In the genomic region with DNA sequence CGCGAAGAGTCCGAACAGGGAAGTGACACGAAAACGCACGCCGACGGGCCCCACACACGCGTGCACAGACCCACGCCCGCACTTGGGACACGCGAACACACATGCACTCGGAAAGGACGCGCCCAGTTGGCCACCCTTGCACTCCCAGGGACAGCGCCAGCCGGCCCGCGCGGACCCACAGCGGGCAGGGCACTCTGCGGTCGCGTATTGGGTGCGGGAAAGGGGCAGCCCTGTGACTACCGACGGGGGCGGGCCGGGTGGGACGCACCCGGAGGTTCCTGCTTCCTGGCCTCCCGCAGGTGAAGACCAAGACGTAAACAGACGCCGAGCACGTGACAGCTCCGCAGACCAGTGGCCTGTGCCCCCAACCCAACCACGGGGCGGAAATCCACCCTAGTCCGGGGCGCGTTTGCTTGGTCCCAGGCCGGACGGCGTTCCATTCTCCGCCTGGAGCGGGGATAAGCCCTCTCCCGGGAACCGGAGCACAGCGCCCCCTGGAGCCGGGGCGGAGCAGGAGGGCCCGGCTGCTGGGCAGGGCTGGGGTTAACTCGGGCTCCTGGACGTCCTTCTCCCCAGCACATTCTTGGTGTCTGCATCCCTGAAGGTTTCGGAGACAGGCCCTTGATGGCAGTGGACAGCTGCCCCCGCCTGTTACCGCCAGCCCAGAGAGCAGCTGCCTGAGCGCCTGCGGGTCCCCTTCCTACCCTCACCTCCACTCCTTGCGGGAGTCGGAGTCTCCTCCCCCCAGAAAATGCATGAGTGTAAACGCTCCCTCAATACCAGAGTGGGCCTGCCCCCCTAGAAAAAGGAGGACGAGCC, we compare ENCODE assay signal across 8 cellular contexts. TPM values are rescaled to one million over a fixed set of nuclear protein-coding genes. Genes with fewer than 3 reads are reported as not detected.
DNase-seq lines count a peak whose midpoint lies in the region; ATAC-seq and TF ChIP-seq lines count a peak whose summit lies in the region.

No MANE protein-coding gene starts in this region.

- peak; percentile 28 for ATAC-seq in GM19463 (IDR thresholded peaks at IDR 0.05; ENCODE audit: unreplicated experiment)
- ATAC-seq in T-helper 17 cell, result peak; percentile 63
- no peak for ATAC-seq in GM21717 (IDR thresholded peaks at IDR 0.05; ENCODE audit: unreplicated experiment)

- peaks cover 10% of the 10 kb centered on the region for H3K36me3 Mint-ChIP-seq in T-helper 17 cell (ENCODE audit: low read depth)

- peaks cover 39% of the 10 kb centered on the region for H3K36me3 ChIP-seq in MG63
- H3K36me3 ChIP-seq in ascending aorta, result peaks cover 8% of the 10 kb centered on the region in 2 donors

- H3K9me3 ChIP-seq in MG63 (no peaks in the 10 kb centered on the region), T-helper 17 cell (ENCODE audit: control insufficient read depth, low read length, poor library complexity, severe bottlenecking) (no peaks in the 10 kb centered on the region), ascending aorta (no peaks in the 10 kb centered on the region)

- peaks cover 16 to 32% of the 10 kb centered on the region in 2 donors for H3K4me1 ChIP-seq in ascending aorta

- no peaks in the 10 kb centered on the region for H3K27me3 Mint-ChIP-seq in T-helper 17 cell

- H3K4me1 Mint-ChIP-seq in T-helper 17 cell, result peaks cover 29% of the 10 kb centered on the region

- H3K27me3 ChIP-seq in MG63 (no peaks in the 10 kb centered on the region), ascending aorta (no peaks in the 10 kb centered on the region)

- peak overlapping the region; percentile 99 for H3K4me3 Mint-ChIP-seq in T-helper 17 cell

- intact Hi-C loops in ascending aorta (cut with DNase I), result loop anchor here (1.0 to 10.0 kb wide), 8 partner anchors 16 to 820 kb away; a partner anchor contains a TSS

- DNase-seq in CMK (ENCODE audit: low read depth) (peak; percentile 84), MG63 (peak; percentile 83), T-helper 17 cell (peak; percentile 66 to 78 (median 68)), ascending aorta (ENCODE audit: low spot score in 2 of 2) (peak in 1 of 2 donors; percentile 86), hepatic stellate cell (ENCODE audit: low spot score) (peak; percentile 94), retina (peak; percentile 92)

- peak overlapping the region; percentile 95 for H3K27ac Mint-ChIP-seq in T-helper 17 cell

- peak; percentile 87 to 95 (median 90) for TF ChIP-seq CTCF in ascending aorta (IDR thresholded peaks at IDR 0.05)

- H3K4me3 ChIP-seq in MG63 (peak overlapping the region; percentile 83), ascending aorta (peak overlapping the region; percentile 79 to 92)

- H3K27ac ChIP-seq in ascending aorta, result peak overlapping the region; percentile 99 to 100

RNA-seq across cellular contexts. Expression of a gene that starts 2.0 kb away (rescaled TPM):
- total RNA-seq in MG63 (2014; rRNA removed; shearing (Covaris generic); ENCODE audit: low replicate concordance), result 60.9 and 64.4 TPM in 2 replicates
- total RNA-seq in T-helper 17 cell (10 to 100 TPM; 16.0 to 23.4 TPM), ascending aorta (169 TPM)

RNA-seq across cellular contexts. Expression of a gene that starts 10.2 kb away (rescaled TPM):
- total RNA-seq in MG63 (2014; rRNA removed; shearing (Covaris generic); ENCODE audit: low replicate concordance), result 13.3 and 14.6 TPM in 2 replicates
- total RNA-seq in T-helper 17 cell (1 to 10 TPM; 3.8 to 5.7 TPM), ascending aorta (11.5 TPM)

RNA-seq across cellular contexts. Expression of a gene that starts 10.3 kb away (rescaled TPM):
- total RNA-seq in MG63 (2014; rRNA removed; shearing (Covaris generic); ENCODE audit: low replicate concordance), result 85.9 and 134 TPM in 2 replicates
- total RNA-seq in T-helper 17 cell (10 to 100 TPM; 30.8 to 39.0 TPM), ascending aorta (54.5 TPM)

RNA-seq across cellular contexts. Expression of a gene that starts 28.3 kb away (rescaled TPM):
- total RNA-seq in MG63 (2014; rRNA removed; shearing (Covaris generic); ENCODE audit: low replicate concordance), result not detected in 2 replicates
- total RNA-seq in T-helper 17 cell (1 to 10 TPM in 1 of 2 donors, under 1 TPM in 1; 0.96 to 2.5 TPM), ascending aorta (2.1 TPM)

RNA-seq across cellular contexts. Expression of a gene that starts 33.4 kb away (rescaled TPM):
- total RNA-seq in MG63 (2014; rRNA removed; shearing (Covaris generic); ENCODE audit: low replicate concordance), result 1.4 and 2.5 TPM in 2 replicates
- total RNA-seq in T-helper 17 cell (1 to 10 TPM in 1 of 2 donors, under 1 TPM in 1; 0.65 to 1.1 TPM), ascending aorta (0.53 TPM)
